In the genomic region with DNA sequence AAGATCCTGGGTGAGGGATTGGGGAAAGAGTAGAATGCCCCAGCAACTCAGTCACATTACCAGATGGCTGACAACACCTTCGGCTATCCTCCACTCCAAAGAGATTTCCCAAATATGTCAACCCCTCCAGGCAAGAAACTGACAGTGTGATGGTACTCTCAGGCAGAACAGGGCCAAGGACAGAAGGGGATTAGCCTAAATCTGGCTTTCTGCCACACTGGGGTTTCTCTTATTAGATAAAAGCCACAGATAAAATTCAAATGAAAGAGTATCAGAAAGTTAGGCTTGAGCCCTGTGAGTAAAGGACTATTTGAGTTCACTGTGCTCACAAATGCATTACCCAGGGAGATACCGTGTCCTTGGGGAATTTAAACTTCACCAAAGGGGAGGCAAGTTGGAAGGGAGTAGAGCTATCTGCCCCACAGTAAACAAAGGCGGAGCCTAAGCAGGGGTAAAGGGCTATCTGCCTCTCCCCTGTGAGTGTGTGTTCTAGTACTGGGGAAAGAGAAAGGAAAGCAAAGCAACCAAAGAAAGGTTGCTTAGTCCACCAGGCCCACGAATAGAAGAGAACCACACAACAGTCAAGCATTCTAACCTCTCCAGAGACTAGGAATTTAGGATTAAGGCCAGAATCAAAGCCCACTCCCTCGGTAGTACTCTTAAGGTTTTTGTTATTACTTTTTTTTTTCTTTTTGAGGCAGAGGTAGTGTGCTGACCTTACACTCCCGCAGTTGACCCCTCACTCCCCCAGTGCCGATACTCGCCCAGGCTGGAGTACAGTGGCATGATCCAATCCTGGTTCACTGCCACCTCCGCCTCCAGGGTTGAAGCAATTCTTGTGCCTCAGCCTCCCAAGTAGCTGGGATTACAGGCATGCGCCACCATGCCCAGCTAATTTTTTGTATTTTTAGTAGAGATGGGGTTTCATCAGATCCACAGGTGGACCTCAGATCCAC, we compare ENCODE assay signal across 8 cellular contexts. TPM values are rescaled to one million over a fixed set of nuclear protein-coding genes. Genes with fewer than 3 reads are reported as not detected.
DNase-seq lines count a peak whose midpoint lies in the region; ATAC-seq, FAIRE-seq and TF ChIP-seq lines count a peak whose summit lies in the region.

No MANE protein-coding gene starts in this region.

- peaks cover 53% of the 10 kb centered on the region for H3K36me3 Mint-ChIP-seq in brain

- H2BK5ac ChIP-seq in IMR-90 (ENCODE audit: low read depth, low read length, poor library complexity, severe bottlenecking): no peak overlapping the region

- no peak overlapping the region for H3K14ac ChIP-seq in IMR-90 (replicated peaks; ENCODE audit: low read depth, low read length)

- H3K4me1 ChIP-seq in ACC112 (ENCODE audit: control insufficient read depth, insufficient read depth, low read length, unreplicated experiment) (peaks cover 52% of the 10 kb centered on the region), IMR-90 (ENCODE audit: control insufficient read depth, insufficient read depth, low read length) (peaks cover 22% of the 10 kb centered on the region), mucosa of descending colon (ENCODE audit: low read depth) (peaks cover 65% of the 10 kb centered on the region)

- H3K36me3 ChIP-seq in ACC112 (ENCODE audit: insufficient read depth, low read length) (peaks cover 5% of the 10 kb centered on the region), IMR-90 (ENCODE audit: control insufficient read depth, insufficient read depth, low read length) (peaks cover 19% of the 10 kb centered on the region), mucosa of descending colon (ENCODE audit: low read depth) (no peaks in the 10 kb centered on the region)

- DNase-seq in IMR-90: no peak
- peak in 2 of 3 donors; percentile 39 to 58 for DNase-seq in mucosa of descending colon
- DNase-seq in globus pallidus (ENCODE audit: low spot score): no peak
- no peak for DNase-seq in RKO (ENCODE audit: low spot score)
- DNase-seq in urothelium cell line (ENCODE audit: low spot score): no peak

- WGBS in IMR-90 (ENCODE audit: extremely low coverage in 2 of 2, insufficient read length in 1 of 2), 2 experiments: 100% methylated on average over 3 of the region's 10 CpGs; no CpG with 5 or more reads in 1 of the 2 experiments

- POLR2A ChIA-PET in IMR-90 (lab: Charles Lee; ENCODE audit: unreplicated experiment): interaction anchor here (0.6 kb wide), 1 partner anchor 1613 kb away, joined by 3 read pairs; no protein-coding TSS in a partner anchor

- H4K20me1 ChIP-seq in IMR-90 (ENCODE audit: insufficient read depth, low read length): peaks cover 86% of the 10 kb centered on the region

- peak overlapping the region; percentile 59 for H3K23ac ChIP-seq in IMR-90 (ENCODE audit: low read depth, low read length)

- peak overlapping the region; percentile 52 for H3K4me2 ChIP-seq in IMR-90 (ENCODE audit: low read depth, low read length)

- no peak for TF ChIP-seq POLR2A in IMR-90 (IDR thresholded peaks at IDR 0.05; ENCODE audit: low read depth, low read length)

- H3K27ac ChIP-seq in ACC112 (ENCODE audit: low read depth, low read length): peak overlapping the region; percentile 33
- H3K27ac ChIP-seq in IMR-90 (ENCODE audit: insufficient read depth, low read length): no peak overlapping the region; the same call in 1 of the 2 replicates

- no peak overlapping the region for H2AK5ac ChIP-seq in IMR-90 (ENCODE audit: low read depth, low read length)

- no peak overlapping the region for H2BK20ac ChIP-seq in IMR-90 (ENCODE audit: low read depth, low read length)

- no peaks in the 10 kb centered on the region for H3K27me3 ChIP-seq in ACC112 (ENCODE audit: insufficient read depth, low read length)
- H3K27me3 ChIP-seq in IMR-90 (ENCODE audit: control insufficient read depth, insufficient read depth, low read length): no peaks in the 10 kb centered on the region

- peak overlapping the region; percentile 65 for H3K4me3 ChIP-seq in ACC112 (ENCODE audit: low read depth, low read length)
- no peak overlapping the region for H3K4me3 ChIP-seq in IMR-90 (ENCODE audit: insufficient read depth, low read depth, low read length)
- no peak overlapping the region for H3K4me3 ChIP-seq in mucosa of descending colon

- peaks cover 0 to 35% of the 10 kb centered on the region in 2 experiments; a peak in 2 of 4 replicates for H3K79me1 ChIP-seq in IMR-90 (ENCODE audit: low read depth in 1 of 2, low read length in 2 of 2)

- H2AFZ ChIP-seq in ACC112 (ENCODE audit: low read length, unreplicated experiment): no peak overlapping the region
- H2AFZ ChIP-seq in IMR-90 (replicated peaks; ENCODE audit: low read length, poor library complexity): no peak overlapping the region

- no peak overlapping the region for H3K4ac ChIP-seq in IMR-90 (ENCODE audit: low read depth, low read length)

- H2AK9ac ChIP-seq in IMR-90 (replicated peaks; ENCODE audit: low read depth, low read length, poor library complexity): no peak overlapping the region

- H3K4me3 Mint-ChIP-seq in brain: peak overlapping the region; percentile 59 to 81 (median 71)

- peak overlapping the region; percentile 15; the same call in 1 of the 2 replicates for H3K9ac ChIP-seq in IMR-90 (ENCODE audit: low read depth, low read length)

- no peak for ATAC-seq in IMR-90 (ENCODE audit: low read depth)
- peak; percentile 30 for ATAC-seq in mucosa of descending colon
- ATAC-seq in HG02763 (IDR thresholded peaks at IDR 0.05; ENCODE audit: unreplicated experiment): no peak

- no peak for FAIRE-seq in urothelium cell line (lab: Jason Lieb, UNC)

- no peak overlapping the region for H4K5ac ChIP-seq in IMR-90 (ENCODE audit: low read depth, low read length)

- no peak overlapping the region for H2BK15ac ChIP-seq in IMR-90 (ENCODE audit: low read depth, low read length)

- no peak overlapping the region for H4K8ac ChIP-seq in IMR-90 (ENCODE audit: low read depth in 2 of 2, low read length in 2 of 2)

- peaks cover 0 to 3% (median 0%) of the 10 kb centered on the region in 5 experiments for H3K9me3 Mint-ChIP-seq in brain

- H3K4me1 Mint-ChIP-seq in brain: peaks cover 67% of the 10 kb centered on the region

- BruUV-seq in IMR-90 (replicated peaks; lab: Mats Ljungman, UMichigan): no TSS peak

- in situ Hi-C loops in IMR-90 (cut with MboI; ENCODE audit: low sequenced_read_pairs): no loop called here

- peak overlapping the region in 4 of 5 experiments; percentile 64 to 90 (median 70) for H3K27ac Mint-ChIP-seq in brain

- peaks cover 15% of the 10 kb centered on the region for H3K27me3 Mint-ChIP-seq in brain

- CTCF ChIA-PET in IMR-90 (lab: Yijun Ruan, JAX): no interaction called here

- intact Hi-C loops in IMR-90 (cut with micrococcal nuclease): no loop called here
- intact Hi-C loops in mucosa of descending colon (cut with DNase I, micrococcal nuclease): no loop called here

- TF ChIP-seq CTCF in IMR-90 (conservative IDR thresholded peaks at IDR 0.05; ENCODE audit: low read depth, low read length) (no peak), brain (conservative IDR thresholded peaks at IDR 0.05) (no peak), mucosa of descending colon (IDR thresholded peaks at IDR 0.05) (no peak)

- H3K79me2 ChIP-seq in ACC112 (ENCODE audit: control insufficient read depth, insufficient read depth, low read length, unreplicated experiment): peaks cover 84% of the 10 kb centered on the region

- H2BK120ac ChIP-seq in IMR-90 (ENCODE audit: low read depth, low read length): no peak overlapping the region

- H3K56ac ChIP-seq in IMR-90 (ENCODE audit: extremely low read depth, insufficient read depth, low read length): no peak overlapping the region

- H4K91ac ChIP-seq in IMR-90 (ENCODE audit: insufficient read depth, low read depth, low read length): no peak overlapping the region

- no peak for TF ChIP-seq RAD21 in IMR-90 (IDR thresholded peaks at IDR 0.05; ENCODE audit: low read length)

- dilution Hi-C loops in IMR-90 (cut with HindIII; ENCODE audit: low sequenced_read_pairs, unreplicated experiment): no loop called here

- H3K18ac ChIP-seq in IMR-90 (ENCODE audit: low read depth, low read length): no peak overlapping the region

- H3K9me3 ChIP-seq in IMR-90 (ENCODE audit: control insufficient read depth, insufficient read depth, low read length): no peaks in the 10 kb centered on the region
- no peaks in the 10 kb centered on the region for H3K9me3 ChIP-seq in mucosa of descending colon

- H3K9me1 ChIP-seq in IMR-90 (ENCODE audit: insufficient read depth, low read length): peaks cover 18% of the 10 kb centered on the region

TF ChIP-seq in IMR-90, 13 proteins besides CTCF, POLR2A, EP300 and RAD21 (continues in another document):
- TF ChIP-seq RFX5 (IDR thresholded peaks at IDR 0.05; ENCODE audit: low read depth, low read length) (no peak), CHD1 (IDR thresholded peaks at IDR 0.05; ENCODE audit: low read depth, low read length) (no peak)

RNA-seq across cellular contexts. Expression of a gene that starts 12.8 kb away (rescaled TPM):
- total RNA-seq in IMR-90 (2012; rRNA removed) (530 and 974 TPM in 2 replicates), mucosa of descending colon (100 to 1,000 TPM; 260 to 585 (median 412) TPM)
- polyA plus RNA-seq in IMR-90 (2012; rRNA removed) (409 and 438 TPM in 2 replicates), brain (ENCODE audit: insufficient read depth, low read depth, low replicate concordance) (434 TPM)
- 159 and 397 TPM in 2 replicates for polyA plus RNA-seq in IMR-90 (2012; cell fraction: cytosol; rRNA removed)
- 82.6 and 262 TPM in 2 replicates for polyA plus RNA-seq in IMR-90 (2012; cell fraction: nucleus; rRNA removed; ENCODE audit: low replicate concordance)

RNA-seq across cellular contexts. Expression of a gene that starts 24.3 kb away (rescaled TPM):
- under 0.01 TPM in 2 replicates for total RNA-seq in IMR-90 (2012; rRNA removed)
- polyA plus RNA-seq in IMR-90 (2012; rRNA removed): 0.02 TPM in 1 of 2 replicates, not detected in the other
- under 0.01 TPM in 1 of 2 replicates, not detected in the other for polyA plus RNA-seq in IMR-90 (2012; cell fraction: cytosol; rRNA removed)
- polyA plus RNA-seq in IMR-90 (2012; cell fraction: nucleus; rRNA removed; ENCODE audit: low replicate concordance): 0.02 and 0.13 TPM in 2 replicates
- polyA plus RNA-seq in brain (ENCODE audit: insufficient read depth, low read depth, low replicate concordance): 0.27 TPM
- total RNA-seq in mucosa of descending colon: under 1 TPM in 1 of 3 donors, not detected in 2; 0.06 TPM

RNA-seq across cellular contexts. Expression of a gene that starts 27.0 kb away (rescaled TPM):
- total RNA-seq in IMR-90 (2012; rRNA removed) (not detected in 2 replicates), mucosa of descending colon (not detected)
- polyA plus RNA-seq in IMR-90 (2012; rRNA removed) (not detected in 2 replicates), brain (ENCODE audit: insufficient read depth, low read depth, low replicate concordance) (not detected)
- not detected in 2 replicates for polyA plus RNA-seq in IMR-90 (2012; cell fraction: cytosol; rRNA removed)
- polyA plus RNA-seq in IMR-90 (2012; cell fraction: nucleus; rRNA removed; ENCODE audit: low replicate concordance): not detected in 2 replicates

RNA-seq across cellular contexts. Expression of a gene that starts 41.6 kb away (rescaled TPM):
- total RNA-seq in IMR-90 (2012; rRNA removed) (57.5 and 77.2 TPM in 2 replicates), mucosa of descending colon (100 to 1,000 TPM in 1 of 3 donors, 10 to 100 TPM in 2; 92.7 to 119 (median 99.3) TPM)
- polyA plus RNA-seq in IMR-90 (2012; rRNA removed) (149 and 156 TPM in 2 replicates), brain (ENCODE audit: insufficient read depth, low read depth, low replicate concordance) (123 TPM)
- polyA plus RNA-seq in IMR-90 (2012; cell fraction: cytosol; rRNA removed): 58.9 and 125 TPM in 2 replicates
- 363 and 547 TPM in 2 replicates for polyA plus RNA-seq in IMR-90 (2012; cell fraction: nucleus; rRNA removed; ENCODE audit: low replicate concordance)

Comparison
In these comparisons a context has a peak if more than half of its experiments do, and no peak if none do; other contexts are left out.
1. DNase-seq: peak in mucosa of descending colon (2 of 3); none in IMR-90 (single experiment), globus pallidus (single experiment), RKO (single experiment) and urothelium cell line (single experiment).